ENCODE assay signal across 26 cellular contexts in the genomic region with DNA sequence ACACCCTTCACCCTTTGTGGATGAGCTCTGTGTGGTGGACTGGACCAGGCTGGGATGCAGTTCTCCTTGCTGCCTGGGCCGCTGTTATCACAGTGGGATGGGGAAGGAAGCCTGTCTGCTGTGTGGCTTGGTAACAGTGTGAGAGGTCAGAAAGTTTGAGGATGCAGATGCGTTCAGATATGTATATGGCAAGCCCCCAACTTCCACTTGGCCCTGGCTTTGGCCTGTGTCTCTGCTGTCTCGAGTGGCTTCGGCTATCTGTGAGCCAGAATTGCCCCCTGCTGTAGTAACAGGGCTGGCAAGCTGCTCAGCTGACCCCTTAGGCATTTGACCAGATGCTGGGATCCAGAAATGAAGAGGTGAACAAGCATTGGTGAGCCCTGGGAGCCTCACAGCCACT.
"Had no signal": no experiment of that assay in that cellular context is flagged by ENCODE, and none has a peak within 500 bp of the region (broad histone marks: within the 10 kb centered on the region; RNA-seq: fewer than 3 reads in every experiment).

No MANE protein-coding gene starts in this region.

- H3K4me1 ChIP-seq: tibial artery had no signal

- H3K27ac Mint-ChIP-seq: activated naive CD8-positive, alpha-beta T cell; dendritic cell treated with granulocyte-macrophage colony-stimulating factor and Interleukin-4, amounts not matched to agents 40 ng/mL and 50 ng/mL, for 4 days; natural killer cell; stimulated activated naive B cell treated with anti-CD40 and anti-IgM and Interleukin-4, amounts not matched to agents 10 μg/mL and 1 μg/mL and 100 μg/mL, for 72 hours; T-helper 2 cell treated with Interferon-gamma antibody and Interleukin-4, amounts not matched to agents 5 μg/mL and 100 μg/mL, for 36 hours had no signal

- H3K9me3 ChIP-seq: neutrophil, sigmoid colon, stomach, tibial artery had no signal

- H3K4me3 ChIP-seq: sigmoid colon, stomach, tibial artery had no signal

- ATAC-seq: activated CD4-positive, CD25-positive, alpha-beta regulatory T cell treated with anti-CD3 and anti-CD28 coated beads, Interleukin-2, amount 50 U/mL, for 24 hours; left cardiac atrium; stimulated activated naive B cell treated with anti-CD40 and anti-IgM and Interleukin-4, amounts not matched to agents 10 μg/mL and 1 μg/mL and 100 μg/mL, for 72 hours had no signal

- H3K27me3 Mint-ChIP-seq: activated naive CD8-positive, alpha-beta T cell; central memory CD8-positive, alpha-beta T cell; dendritic cell treated with granulocyte-macrophage colony-stimulating factor and Interleukin-4, amounts not matched to agents 40 ng/mL and 50 ng/mL, for 4 days; stimulated activated naive B cell treated with anti-CD40 and anti-IgM and Interleukin-4, amounts not matched to agents 10 μg/mL and 1 μg/mL and 100 μg/mL, for 72 hours had no signal

- H3K36me3 ChIP-seq: neutrophil had no signal

- H3K36me3 Mint-ChIP-seq: activated naive CD8-positive, alpha-beta T cell; natural killer cell; stimulated activated naive B cell treated with anti-CD40 and anti-IgM and Interleukin-4, amounts not matched to agents 10 μg/mL and 1 μg/mL and 100 μg/mL, for 72 hours had no signal

- DNase-seq: activated CD4-positive, alpha-beta T cell treated with anti-CD3 and anti-CD28 coated beads for 48 hours; activated CD4-positive, alpha-beta T cell treated with anti-CD3 and anti-CD28 coated beads, Interleukin-2, amount 50 U/mL, for 48 hours; activated CD8-positive, alpha-beta memory T cell treated with anti-CD3 and anti-CD28 coated beads for 24 hours; activated effector memory CD4-positive, alpha-beta T cell treated with Interleukin-2 at 50 U/mL for 16 hours; activated naive CD4-positive, alpha-beta T cell treated with Interleukin-2 at 50 U/mL for 16 hours; anterior cingulate cortex; effector memory CD4-positive, alpha-beta T cell; head of caudate nucleus; hippocampal formation; left cardiac atrium; mesendoderm; natural killer cell; sigmoid colon; small intestine; stimulated activated CD4-positive, alpha-beta T cell treated with anti-CD3 and anti-CD28 coated beads, Interleukin-2, amount 100 ng/mL, for 24 hours; stimulated activated naive B cell treated with anti-CD40 and anti-IgM and Interleukin-4, amounts not matched to agents 10 μg/mL and 1 μg/mL and 100 μg/mL, for 72 hours; stomach; T-helper 1 cell; tibial artery; WERI-Rb-1 had no signal

- H3K27ac ChIP-seq: neutrophil, sigmoid colon, stomach, tibial artery, WERI-Rb-1 had no signal

- H3K27me3 ChIP-seq: neutrophil, sigmoid colon, stomach, tibial artery had no signal

- H3K9me3 Mint-ChIP-seq: central memory CD8-positive, alpha-beta T cell; dendritic cell treated with granulocyte-macrophage colony-stimulating factor and Interleukin-4, amounts not matched to agents 40 ng/mL and 50 ng/mL, for 4 days; natural killer cell; stimulated activated naive B cell treated with anti-CD40 and anti-IgM and Interleukin-4, amounts not matched to agents 10 μg/mL and 1 μg/mL and 100 μg/mL, for 72 hours; T-helper 2 cell treated with Interferon-gamma antibody and Interleukin-4, amounts not matched to agents 5 μg/mL and 100 μg/mL, for 36 hours had no signal

- H3K4me3 Mint-ChIP-seq: activated naive CD8-positive, alpha-beta T cell; central memory CD8-positive, alpha-beta T cell; dendritic cell treated with granulocyte-macrophage colony-stimulating factor and Interleukin-4, amounts not matched to agents 40 ng/mL and 50 ng/mL, for 4 days; natural killer cell; stimulated activated naive B cell treated with anti-CD40 and anti-IgM and Interleukin-4, amounts not matched to agents 10 μg/mL and 1 μg/mL and 100 μg/mL, for 72 hours; T-helper 2 cell treated with Interferon-gamma antibody and Interleukin-4, amounts not matched to agents 5 μg/mL and 100 μg/mL, for 36 hours had no signal

- H3K4me1 Mint-ChIP-seq: central memory CD8-positive, alpha-beta T cell; stimulated activated naive B cell treated with anti-CD40 and anti-IgM and Interleukin-4, amounts not matched to agents 10 μg/mL and 1 μg/mL and 100 μg/mL, for 72 hours had no signal
